ENCODE assay signal across 9 cellular contexts in the genomic region with DNA sequence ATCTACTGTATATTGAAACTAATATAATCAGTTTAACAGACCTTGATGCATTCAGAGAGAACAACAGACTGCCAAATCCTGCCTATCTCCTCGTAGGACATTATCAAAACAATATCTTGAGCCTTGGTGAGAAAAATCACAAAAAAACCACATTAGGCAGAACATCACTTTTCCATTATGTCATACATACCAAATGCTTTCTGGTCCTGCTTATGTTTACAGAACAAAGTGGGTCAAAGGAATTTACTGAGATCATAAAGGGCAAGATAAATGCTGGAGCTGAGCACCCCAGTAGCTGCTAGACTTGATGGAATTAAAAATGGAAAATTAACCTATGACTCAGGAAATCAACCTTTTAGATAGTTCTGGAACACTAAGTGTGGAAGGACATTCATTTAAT.
"Had no signal": no experiment of that assay in that cellular context is flagged by ENCODE, and none has a peak within 500 bp of the region (broad histone marks: within the 10 kb centered on the region; RNA-seq: fewer than 3 reads in every experiment).

No MANE protein-coding gene starts in this region.

- DNase-seq: activated CD4-positive, alpha-beta T cell treated with anti-CD3 and anti-CD28 coated beads, Interleukin-2, amount 50 U/mL, for 1 hour; activated CD4-positive, CD25-positive, alpha-beta regulatory T cell; activated naive CD4-positive, alpha-beta T cell treated with anti-CD3 and anti-CD28 coated beads, Interleukin-2, amount 50 U/mL, for 16 hours; activated T-cell treated with anti-CD3 and anti-CD28 coated beads for 4 hours; cerebellar nuclear complex; kidney; naive B cell; right cardiac atrium; stimulated activated naive B cell treated with anti-CD40 and anti-IgM and Interleukin-4, amounts not matched to agents 10 μg/mL and 1 μg/mL and 100 μg/mL, for 72 hours had no signal

- ATAC-seq: stimulated activated naive B cell treated with anti-CD40 and anti-IgM and Interleukin-4, amounts not matched to agents 10 μg/mL and 1 μg/mL and 100 μg/mL, for 72 hours had no signal
